In genomic region chr16:53099318-53100130, GRCh38 we compare ENCODE assay signal across 1 cellular context.
TF ChIP-seq lines count a peak whose summit lies in the region.

No MANE protein-coding gene starts in this region.

TF ChIP-seq in K562, 482 proteins besides CTCF, POLR2A, EP300 and RAD21 (continued from another document and continues in another):
- TF ChIP-seq ZNF318 (IDR thresholded peaks at IDR 0.05; ENCODE audit: borderline replicate concordance in 1 of 2, low read depth in 1 of 2) = peak in 1 of 2 experiments; percentile 94; a peak in 2 of 4 replicates
- TF ChIP-seq STAG1 (CRISPR knock-in tag; IDR thresholded peaks at IDR 0.05; ENCODE audit: borderline replicate concordance) = no peak
- peak; percentile 40; the same call in 1 of the 2 replicates for TF ChIP-seq ELF1 (tag; IDR thresholded peaks at IDR 0.05)
- TF ChIP-seq NCOA2 (IDR thresholded peaks at IDR 0.05; ENCODE audit: partially characterized antibody in 2 of 2) = no peak
- peak; percentile 38 to 41 for TF ChIP-seq NRF1 (conservative IDR thresholded peaks at IDR 0.05 in 1 of 2, IDR thresholded peaks at IDR 0.05 in 1 of 2)
- no peak for TF ChIP-seq KAT2B (IDR thresholded peaks at IDR 0.05; ENCODE audit: low read depth, low read length)
- TF ChIP-seq CC2D1A (IDR thresholded peaks at IDR 0.05) = no peak
- TF ChIP-seq, protein P1, sequence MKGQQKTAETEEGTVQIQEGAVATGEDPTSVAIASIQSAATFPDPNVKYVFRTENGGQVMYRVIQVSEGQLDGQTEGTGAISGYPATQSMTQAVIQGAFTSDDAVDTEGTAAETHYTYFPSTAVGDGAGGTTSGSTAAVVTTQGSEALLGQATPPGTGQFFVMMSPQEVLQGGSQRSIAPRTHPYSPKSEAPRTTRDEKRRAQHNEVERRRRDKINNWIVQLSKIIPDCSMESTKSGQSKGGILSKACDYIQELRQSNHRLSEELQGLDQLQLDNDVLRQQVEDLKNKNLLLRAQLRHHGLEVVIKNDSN (CRISPR knock-in tag; IDR thresholded peaks at IDR 0.05) = peak; percentile 81
- TF ChIP-seq TAL1 (IDR thresholded peaks at IDR 0.05) = peak; percentile 38; the same call in 1 of the 2 replicates
- TF ChIP-seq ID3 (CRISPR knock-in tag; IDR thresholded peaks at IDR 0.05) = no peak
- 0 out of 2 replicates have a peak, but pooled peaks have one; percentile 17 for TF ChIP-seq ID3 (tag; IDR thresholded peaks at IDR 0.05)
- TF ChIP-seq CCNT2 (IDR thresholded peaks at IDR 0.05; ENCODE audit: borderline replicate concordance, extremely low read depth, insufficient read length, low read depth, low read length) = peak; percentile 71
- TF ChIP-seq PHF20 (IDR thresholded peaks at IDR 0.05; ENCODE audit: partially characterized antibody) = peak; percentile 68
- TF ChIP-seq, protein P2, sequence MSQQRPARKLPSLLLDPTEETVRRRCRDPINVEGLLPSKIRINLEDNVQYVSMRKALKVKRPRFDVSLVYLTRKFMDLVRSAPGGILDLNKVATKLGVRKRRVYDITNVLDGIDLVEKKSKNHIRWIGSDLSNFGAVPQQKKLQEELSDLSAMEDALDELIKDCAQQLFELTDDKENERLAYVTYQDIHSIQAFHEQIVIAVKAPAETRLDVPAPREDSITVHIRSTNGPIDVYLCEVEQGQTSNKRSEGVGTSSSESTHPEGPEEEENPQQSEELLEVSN (IDR thresholded peaks at IDR 0.05; ENCODE audit: borderline replicate concordance in 1 of 2, extremely low read depth in 1 of 2, insufficient read depth in 1 of 2, insufficient read length in 1 of 2, low read depth in 1 of 2, low read length in 1 of 2, poor library complexity in 1 of 2, severe bottlenecking in 1 of 2) = peak; percentile 51 to 53
- no peak for TF ChIP-seq PPARD (CRISPR knock-in tag; IDR thresholded peaks at IDR 0.05)
- TF ChIP-seq TAF9B (IDR thresholded peaks at IDR 0.05; ENCODE audit: partially characterized antibody) = peak; percentile 97
- peak; percentile 17 for TF ChIP-seq TBP (optimal IDR thresholded peaks at IDR 0.05; ENCODE audit: low read depth, low read length)
- TF ChIP-seq, protein P3, sequence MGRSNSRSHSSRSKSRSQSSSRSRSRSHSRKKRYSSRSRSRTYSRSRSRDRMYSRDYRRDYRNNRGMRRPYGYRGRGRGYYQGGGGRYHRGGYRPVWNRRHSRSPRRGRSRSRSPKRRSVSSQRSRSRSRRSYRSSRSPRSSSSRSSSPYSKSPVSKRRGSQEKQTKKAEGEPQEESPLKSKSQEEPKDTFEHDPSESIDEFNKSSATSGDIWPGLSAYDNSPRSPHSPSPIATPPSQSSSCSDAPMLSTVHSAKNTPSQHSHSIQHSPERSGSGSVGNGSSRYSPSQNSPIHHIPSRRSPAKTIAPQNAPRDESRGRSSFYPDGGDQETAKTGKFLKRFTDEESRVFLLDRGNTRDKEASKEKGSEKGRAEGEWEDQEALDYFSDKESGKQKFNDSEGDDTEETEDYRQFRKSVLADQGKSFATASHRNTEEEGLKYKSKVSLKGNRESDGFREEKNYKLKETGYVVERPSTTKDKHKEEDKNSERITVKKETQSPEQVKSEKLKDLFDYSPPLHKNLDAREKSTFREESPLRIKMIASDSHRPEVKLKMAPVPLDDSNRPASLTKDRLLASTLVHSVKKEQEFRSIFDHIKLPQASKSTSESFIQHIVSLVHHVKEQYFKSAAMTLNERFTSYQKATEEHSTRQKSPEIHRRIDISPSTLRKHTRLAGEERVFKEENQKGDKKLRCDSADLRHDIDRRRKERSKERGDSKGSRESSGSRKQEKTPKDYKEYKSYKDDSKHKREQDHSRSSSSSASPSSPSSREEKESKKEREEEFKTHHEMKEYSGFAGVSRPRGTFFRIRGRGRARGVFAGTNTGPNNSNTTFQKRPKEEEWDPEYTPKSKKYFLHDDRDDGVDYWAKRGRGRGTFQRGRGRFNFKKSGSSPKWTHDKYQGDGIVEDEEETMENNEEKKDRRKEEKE (IDR thresholded peaks at IDR 0.05; ENCODE audit: borderline replicate concordance in 1 of 2, control insufficient read depth in 1 of 2, low read depth in 2 of 2, low read length in 1 of 2) = no peak
- peak; percentile 74 for TF ChIP-seq TCF3 (CRISPR knock-in tag; IDR thresholded peaks at IDR 0.05)
- TF ChIP-seq ZNF263 (CRISPR knock-in tag; IDR thresholded peaks at IDR 0.05; ENCODE audit: borderline replicate concordance) = peak; percentile 95
- TF ChIP-seq ZBTB2 (IDR thresholded peaks at IDR 0.05) = 0 out of 2 replicates have a peak, but pooled peaks have one; percentile 16
- TF ChIP-seq TEAD1 (CRISPR knock-in tag; IDR thresholded peaks at IDR 0.05) = 0 out of 4 replicates have a peak, but pooled peaks of 1 of the 2 experiments have one; percentile 27
- no peak for TF ChIP-seq XRCC5 (IDR thresholded peaks at IDR 0.05; ENCODE audit: low read depth, low read length)
- TF ChIP-seq, protein P4, sequence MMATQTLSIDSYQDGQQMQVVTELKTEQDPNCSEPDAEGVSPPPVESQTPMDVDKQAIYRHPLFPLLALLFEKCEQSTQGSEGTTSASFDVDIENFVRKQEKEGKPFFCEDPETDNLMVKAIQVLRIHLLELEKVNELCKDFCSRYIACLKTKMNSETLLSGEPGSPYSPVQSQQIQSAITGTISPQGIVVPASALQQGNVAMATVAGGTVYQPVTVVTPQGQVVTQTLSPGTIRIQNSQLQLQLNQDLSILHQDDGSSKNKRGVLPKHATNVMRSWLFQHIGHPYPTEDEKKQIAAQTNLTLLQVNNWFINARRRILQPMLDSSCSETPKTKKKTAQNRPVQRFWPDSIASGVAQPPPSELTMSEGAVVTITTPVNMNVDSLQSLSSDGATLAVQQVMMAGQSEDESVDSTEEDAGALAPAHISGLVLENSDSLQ (IDR thresholded peaks at IDR 0.05) = peak; percentile 66
- peak; percentile 65 for TF ChIP-seq NFIC (IDR thresholded peaks at IDR 0.05)
- TF ChIP-seq ZNF232 (CRISPR knock-in tag; IDR thresholded peaks at IDR 0.05) = no peak
- TF ChIP-seq NFE2L1 (tag; IDR thresholded peaks at IDR 0.05; ENCODE audit: borderline replicate concordance, low read depth) = no peak
- no peak for TF ChIP-seq U2AF2 (optimal IDR thresholded peaks at IDR 0.05; ENCODE audit: low read depth, low read length)
- no peak for TF ChIP-seq ZNF212 (CRISPR knock-in tag; IDR thresholded peaks at IDR 0.05)
- TF ChIP-seq NCOA1 (IDR thresholded peaks at IDR 0.05; ENCODE audit: low read depth) = peak; percentile 49; the same call in 1 of the 2 replicates
- peak; percentile 61; the same call in 1 of the 2 replicates for TF ChIP-seq SIN3B (IDR thresholded peaks at IDR 0.05; ENCODE audit: low read depth)
- peak; percentile 82 for TF ChIP-seq MAFG (tag; conservative IDR thresholded peaks at IDR 0.05)
- TF ChIP-seq KDM1A (IDR thresholded peaks at IDR 0.05) = peak; percentile 60 to 80; a peak in 3 of 4 replicates
- TF ChIP-seq, protein P5, sequence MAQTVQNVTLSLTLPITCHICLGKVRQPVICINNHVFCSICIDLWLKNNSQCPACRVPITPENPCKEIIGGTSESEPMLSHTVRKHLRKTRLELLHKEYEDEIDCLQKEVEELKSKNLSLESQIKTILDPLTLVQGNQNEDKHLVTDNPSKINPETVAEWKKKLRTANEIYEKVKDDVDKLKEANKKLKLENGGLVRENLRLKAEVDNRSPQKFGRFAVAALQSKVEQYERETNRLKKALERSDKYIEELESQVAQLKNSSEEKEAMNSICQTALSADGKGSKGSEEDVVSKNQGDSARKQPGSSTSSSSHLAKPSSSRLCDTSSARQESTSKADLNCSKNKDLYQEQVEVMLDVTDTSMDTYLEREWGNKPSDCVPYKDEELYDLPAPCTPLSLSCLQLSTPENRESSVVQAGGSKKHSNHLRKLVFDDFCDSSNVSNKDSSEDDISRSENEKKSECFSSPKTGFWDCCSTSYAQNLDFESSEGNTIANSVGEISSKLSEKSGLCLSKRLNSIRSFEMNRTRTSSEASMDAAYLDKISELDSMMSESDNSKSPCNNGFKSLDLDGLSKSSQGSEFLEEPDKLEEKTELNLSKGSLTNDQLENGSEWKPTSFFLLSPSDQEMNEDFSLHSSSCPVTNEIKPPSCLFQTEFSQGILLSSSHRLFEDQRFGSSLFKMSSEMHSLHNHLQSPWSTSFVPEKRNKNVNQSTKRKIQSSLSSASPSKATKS (CRISPR knock-in tag; IDR thresholded peaks at IDR 0.05) = no peak
- TF ChIP-seq RB1 (IDR thresholded peaks at IDR 0.05; ENCODE audit: low read depth) = peak; percentile 83; the same call in 1 of the 2 replicates
- TF ChIP-seq, protein P6, sequence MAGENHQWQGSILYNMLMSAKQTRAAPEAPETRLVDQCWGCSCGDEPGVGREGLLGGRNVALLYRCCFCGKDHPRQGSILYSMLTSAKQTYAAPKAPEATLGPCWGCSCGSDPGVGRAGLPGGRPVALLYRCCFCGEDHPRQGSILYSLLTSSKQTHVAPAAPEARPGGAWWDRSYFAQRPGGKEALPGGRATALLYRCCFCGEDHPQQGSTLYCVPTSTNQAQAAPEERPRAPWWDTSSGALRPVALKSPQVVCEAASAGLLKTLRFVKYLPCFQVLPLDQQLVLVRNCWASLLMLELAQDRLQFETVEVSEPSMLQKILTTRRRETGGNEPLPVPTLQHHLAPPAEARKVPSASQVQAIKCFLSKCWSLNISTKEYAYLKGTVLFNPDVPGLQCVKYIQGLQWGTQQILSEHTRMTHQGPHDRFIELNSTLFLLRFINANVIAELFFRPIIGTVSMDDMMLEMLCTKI (IDR thresholded peaks at IDR 0.05; ENCODE audit: partially characterized antibody) = no peak
